Comparison of ENCODE assay signal across 2 cellular contexts in the genomic region with DNA sequence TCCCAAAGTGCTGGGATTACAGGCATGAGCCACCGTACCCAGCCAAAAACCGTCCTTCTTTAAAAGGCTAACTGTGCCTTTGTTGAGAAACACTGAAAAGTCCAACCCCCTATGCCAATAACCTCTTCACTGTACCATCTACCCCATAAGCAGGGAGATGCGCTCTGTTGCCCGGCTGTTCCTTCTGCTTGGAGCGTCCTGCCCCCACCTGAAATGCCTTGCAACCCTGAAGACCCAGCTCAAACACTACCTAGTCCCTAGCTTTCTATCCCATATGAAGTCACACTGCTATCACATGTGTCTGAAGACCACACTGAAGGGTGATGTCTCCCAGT.
A peak's percentile ranks its signal among the peaks of the same experiment; 100 is the strongest.
TF ChIP-seq lines count a peak whose summit lies in the region.

No MANE protein-coding gene starts in this region.

TF ChIP-seq in WTC11, 78 proteins besides CTCF, POLR2A, EP300 and RAD21 (continued from another document and continues in another):
- TF ChIP-seq, protein P1, sequence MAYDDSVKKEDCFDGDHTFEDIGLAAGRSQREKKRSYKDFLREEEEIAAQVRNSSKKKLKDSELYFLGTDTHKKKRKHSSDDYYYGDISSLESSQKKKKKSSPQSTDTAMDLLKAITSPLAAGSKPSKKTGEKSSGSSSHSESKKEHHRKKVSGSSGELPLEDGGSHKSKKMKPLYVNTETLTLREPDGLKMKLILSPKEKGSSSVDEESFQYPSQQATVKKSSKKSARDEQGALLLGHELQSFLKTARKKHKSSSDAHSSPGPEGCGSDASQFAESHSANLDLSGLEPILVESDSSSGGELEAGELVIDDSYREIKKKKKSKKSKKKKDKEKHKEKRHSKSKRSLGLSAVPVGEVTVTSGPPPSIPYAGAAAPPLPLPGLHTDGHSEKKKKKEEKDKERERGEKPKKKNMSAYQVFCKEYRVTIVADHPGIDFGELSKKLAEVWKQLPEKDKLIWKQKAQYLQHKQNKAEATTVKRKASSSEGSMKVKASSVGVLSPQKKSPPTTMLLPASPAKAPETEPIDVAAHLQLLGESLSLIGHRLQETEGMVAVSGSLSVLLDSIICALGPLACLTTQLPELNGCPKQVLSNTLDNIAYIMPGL (CRISPR knock-in tag; IDR thresholded peaks at IDR 0.05), result no peak
- TF ChIP-seq NR3C1 (CRISPR knock-in tag; conservative IDR thresholded peaks at IDR 0.05; ENCODE audit: low read depth) (no peak), TP53 (CRISPR knock-in tag; IDR thresholded peaks at IDR 0.05) (no peak), NR1H2 (CRISPR knock-in tag; IDR thresholded peaks at IDR 0.05) (no peak), ESRRA (CRISPR knock-in tag; IDR thresholded peaks at IDR 0.05; ENCODE audit: borderline replicate concordance) (no peak), NFE2L1 (CRISPR knock-in tag; IDR thresholded peaks at IDR 0.05) (no peak), GRHL2 (CRISPR knock-in tag; IDR thresholded peaks at IDR 0.05; ENCODE audit: insufficient replicate concordance, severe bottlenecking) (no peak)
- TF ChIP-seq, protein P2, sequence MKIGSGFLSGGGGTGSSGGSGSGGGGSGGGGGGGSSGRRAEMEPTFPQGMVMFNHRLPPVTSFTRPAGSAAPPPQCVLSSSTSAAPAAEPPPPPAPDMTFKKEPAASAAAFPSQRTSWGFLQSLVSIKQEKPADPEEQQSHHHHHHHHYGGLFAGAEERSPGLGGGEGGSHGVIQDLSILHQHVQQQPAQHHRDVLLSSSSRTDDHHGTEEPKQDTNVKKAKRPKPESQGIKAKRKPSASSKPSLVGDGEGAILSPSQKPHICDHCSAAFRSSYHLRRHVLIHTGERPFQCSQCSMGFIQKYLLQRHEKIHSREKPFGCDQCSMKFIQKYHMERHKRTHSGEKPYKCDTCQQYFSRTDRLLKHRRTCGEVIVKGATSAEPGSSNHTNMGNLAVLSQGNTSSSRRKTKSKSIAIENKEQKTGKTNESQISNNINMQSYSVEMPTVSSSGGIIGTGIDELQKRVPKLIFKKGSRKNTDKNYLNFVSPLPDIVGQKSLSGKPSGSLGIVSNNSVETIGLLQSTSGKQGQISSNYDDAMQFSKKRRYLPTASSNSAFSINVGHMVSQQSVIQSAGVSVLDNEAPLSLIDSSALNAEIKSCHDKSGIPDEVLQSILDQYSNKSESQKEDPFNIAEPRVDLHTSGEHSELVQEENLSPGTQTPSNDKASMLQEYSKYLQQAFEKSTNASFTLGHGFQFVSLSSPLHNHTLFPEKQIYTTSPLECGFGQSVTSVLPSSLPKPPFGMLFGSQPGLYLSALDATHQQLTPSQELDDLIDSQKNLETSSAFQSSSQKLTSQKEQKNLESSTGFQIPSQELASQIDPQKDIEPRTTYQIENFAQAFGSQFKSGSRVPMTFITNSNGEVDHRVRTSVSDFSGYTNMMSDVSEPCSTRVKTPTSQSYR (CRISPR knock-in tag; IDR thresholded peaks at IDR 0.05), result no peak
- TF ChIP-seq, protein P3, sequence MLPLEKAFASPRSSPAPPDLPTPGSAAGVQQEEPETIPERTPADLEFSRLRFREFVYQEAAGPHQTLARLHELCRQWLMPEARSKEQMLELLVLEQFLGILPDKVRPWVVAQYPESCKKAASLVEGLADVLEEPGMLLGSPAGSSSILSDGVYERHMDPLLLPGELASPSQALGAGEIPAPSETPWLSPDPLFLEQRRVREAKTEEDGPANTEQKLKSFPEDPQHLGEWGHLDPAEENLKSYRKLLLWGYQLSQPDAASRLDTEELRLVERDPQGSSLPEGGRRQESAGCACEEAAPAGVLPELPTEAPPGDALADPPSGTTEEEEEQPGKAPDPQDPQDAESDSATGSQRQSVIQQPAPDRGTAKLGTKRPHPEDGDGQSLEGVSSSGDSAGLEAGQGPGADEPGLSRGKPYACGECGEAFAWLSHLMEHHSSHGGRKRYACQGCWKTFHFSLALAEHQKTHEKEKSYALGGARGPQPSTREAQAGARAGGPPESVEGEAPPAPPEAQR (CRISPR knock-in tag; IDR thresholded peaks at IDR 0.05), result no peak
- TF ChIP-seq, protein P4, sequence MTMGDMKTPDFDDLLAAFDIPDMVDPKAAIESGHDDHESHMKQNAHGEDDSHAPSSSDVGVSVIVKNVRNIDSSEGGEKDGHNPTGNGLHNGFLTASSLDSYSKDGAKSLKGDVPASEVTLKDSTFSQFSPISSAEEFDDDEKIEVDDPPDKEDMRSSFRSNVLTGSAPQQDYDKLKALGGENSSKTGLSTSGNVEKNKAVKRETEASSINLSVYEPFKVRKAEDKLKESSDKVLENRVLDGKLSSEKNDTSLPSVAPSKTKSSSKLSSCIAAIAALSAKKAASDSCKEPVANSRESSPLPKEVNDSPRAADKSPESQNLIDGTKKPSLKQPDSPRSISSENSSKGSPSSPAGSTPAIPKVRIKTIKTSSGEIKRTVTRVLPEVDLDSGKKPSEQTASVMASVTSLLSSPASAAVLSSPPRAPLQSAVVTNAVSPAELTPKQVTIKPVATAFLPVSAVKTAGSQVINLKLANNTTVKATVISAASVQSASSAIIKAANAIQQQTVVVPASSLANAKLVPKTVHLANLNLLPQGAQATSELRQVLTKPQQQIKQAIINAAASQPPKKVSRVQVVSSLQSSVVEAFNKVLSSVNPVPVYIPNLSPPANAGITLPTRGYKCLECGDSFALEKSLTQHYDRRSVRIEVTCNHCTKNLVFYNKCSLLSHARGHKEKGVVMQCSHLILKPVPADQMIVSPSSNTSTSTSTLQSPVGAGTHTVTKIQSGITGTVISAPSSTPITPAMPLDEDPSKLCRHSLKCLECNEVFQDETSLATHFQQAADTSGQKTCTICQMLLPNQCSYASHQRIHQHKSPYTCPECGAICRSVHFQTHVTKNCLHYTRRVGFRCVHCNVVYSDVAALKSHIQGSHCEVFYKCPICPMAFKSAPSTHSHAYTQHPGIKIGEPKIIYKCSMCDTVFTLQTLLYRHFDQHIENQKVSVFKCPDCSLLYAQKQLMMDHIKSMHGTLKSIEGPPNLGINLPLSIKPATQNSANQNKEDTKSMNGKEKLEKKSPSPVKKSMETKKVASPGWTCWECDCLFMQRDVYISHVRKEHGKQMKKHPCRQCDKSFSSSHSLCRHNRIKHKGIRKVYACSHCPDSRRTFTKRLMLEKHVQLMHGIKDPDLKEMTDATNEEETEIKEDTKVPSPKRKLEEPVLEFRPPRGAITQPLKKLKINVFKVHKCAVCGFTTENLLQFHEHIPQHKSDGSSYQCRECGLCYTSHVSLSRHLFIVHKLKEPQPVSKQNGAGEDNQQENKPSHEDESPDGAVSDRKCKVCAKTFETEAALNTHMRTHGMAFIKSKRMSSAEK (CRISPR knock-in tag; IDR thresholded peaks at IDR 0.05; ENCODE audit: borderline replicate concordance), result no peak
- TF ChIP-seq, protein P5, sequence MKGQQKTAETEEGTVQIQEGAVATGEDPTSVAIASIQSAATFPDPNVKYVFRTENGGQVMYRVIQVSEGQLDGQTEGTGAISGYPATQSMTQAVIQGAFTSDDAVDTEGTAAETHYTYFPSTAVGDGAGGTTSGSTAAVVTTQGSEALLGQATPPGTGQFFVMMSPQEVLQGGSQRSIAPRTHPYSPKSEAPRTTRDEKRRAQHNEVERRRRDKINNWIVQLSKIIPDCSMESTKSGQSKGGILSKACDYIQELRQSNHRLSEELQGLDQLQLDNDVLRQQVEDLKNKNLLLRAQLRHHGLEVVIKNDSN (CRISPR knock-in tag; IDR thresholded peaks at IDR 0.05), result no peak

TF ChIP-seq in HepG2, 621 proteins besides CTCF, POLR2A, EP300 and RAD21 (continued from another document):
- TF ChIP-seq, protein P6, sequence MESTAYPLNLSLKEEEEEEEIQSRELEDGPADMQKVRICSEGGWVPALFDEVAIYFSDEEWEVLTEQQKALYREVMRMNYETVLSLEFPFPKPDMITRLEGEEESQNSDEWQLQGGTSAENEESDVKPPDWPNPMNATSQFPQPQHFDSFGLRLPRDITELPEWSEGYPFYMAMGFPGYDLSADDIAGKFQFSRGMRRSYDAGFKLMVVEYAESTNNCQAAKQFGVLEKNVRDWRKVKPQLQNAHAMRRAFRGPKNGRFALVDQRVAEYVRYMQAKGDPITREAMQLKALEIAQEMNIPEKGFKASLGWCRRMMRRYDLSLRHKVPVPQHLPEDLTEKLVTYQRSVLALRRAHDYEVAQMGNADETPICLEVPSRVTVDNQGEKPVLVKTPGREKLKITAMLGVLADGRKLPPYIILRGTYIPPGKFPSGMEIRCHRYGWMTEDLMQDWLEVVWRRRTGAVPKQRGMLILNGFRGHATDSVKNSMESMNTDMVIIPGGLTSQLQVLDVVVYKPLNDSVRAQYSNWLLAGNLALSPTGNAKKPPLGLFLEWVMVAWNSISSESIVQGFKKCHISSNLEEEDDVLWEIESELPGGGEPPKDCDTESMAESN (CRISPR knock-in tag; conservative IDR thresholded peaks at IDR 0.05), result 0 out of 2 replicates have a peak, but pooled peaks have one; percentile 23
- TF ChIP-seq, protein P7, sequence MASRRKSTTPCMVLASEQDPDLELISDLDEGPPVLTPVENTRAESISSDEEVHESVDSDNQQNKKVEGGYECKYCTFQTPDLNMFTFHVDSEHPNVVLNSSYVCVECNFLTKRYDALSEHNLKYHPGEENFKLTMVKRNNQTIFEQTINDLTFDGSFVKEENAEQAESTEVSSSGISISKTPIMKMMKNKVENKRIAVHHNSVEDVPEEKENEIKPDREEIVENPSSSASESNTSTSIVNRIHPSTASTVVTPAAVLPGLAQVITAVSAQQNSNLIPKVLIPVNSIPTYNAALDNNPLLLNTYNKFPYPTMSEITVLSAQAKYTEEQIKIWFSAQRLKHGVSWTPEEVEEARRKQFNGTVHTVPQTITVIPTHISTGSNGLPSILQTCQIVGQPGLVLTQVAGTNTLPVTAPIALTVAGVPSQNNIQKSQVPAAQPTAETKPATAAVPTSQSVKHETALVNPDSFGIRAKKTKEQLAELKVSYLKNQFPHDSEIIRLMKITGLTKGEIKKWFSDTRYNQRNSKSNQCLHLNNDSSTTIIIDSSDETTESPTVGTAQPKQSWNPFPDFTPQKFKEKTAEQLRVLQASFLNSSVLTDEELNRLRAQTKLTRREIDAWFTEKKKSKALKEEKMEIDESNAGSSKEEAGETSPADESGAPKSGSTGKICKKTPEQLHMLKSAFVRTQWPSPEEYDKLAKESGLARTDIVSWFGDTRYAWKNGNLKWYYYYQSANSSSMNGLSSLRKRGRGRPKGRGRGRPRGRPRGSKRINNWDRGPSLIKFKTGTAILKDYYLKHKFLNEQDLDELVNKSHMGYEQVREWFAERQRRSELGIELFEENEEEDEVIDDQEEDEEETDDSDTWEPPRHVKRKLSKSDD (CRISPR knock-in tag; IDR thresholded peaks at IDR 0.05; ENCODE audit: low read depth), result no peak
- TF ChIP-seq, protein P8, sequence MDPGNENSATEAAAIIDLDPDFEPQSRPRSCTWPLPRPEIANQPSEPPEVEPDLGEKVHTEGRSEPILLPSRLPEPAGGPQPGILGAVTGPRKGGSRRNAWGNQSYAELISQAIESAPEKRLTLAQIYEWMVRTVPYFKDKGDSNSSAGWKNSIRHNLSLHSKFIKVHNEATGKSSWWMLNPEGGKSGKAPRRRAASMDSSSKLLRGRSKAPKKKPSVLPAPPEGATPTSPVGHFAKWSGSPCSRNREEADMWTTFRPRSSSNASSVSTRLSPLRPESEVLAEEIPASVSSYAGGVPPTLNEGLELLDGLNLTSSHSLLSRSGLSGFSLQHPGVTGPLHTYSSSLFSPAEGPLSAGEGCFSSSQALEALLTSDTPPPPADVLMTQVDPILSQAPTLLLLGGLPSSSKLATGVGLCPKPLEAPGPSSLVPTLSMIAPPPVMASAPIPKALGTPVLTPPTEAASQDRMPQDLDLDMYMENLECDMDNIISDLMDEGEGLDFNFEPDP (CRISPR knock-in tag; conservative IDR thresholded peaks at IDR 0.05), result 0 out of 2 replicates have a peak, but pooled peaks have one; percentile 91
- TF ChIP-seq, protein P9, sequence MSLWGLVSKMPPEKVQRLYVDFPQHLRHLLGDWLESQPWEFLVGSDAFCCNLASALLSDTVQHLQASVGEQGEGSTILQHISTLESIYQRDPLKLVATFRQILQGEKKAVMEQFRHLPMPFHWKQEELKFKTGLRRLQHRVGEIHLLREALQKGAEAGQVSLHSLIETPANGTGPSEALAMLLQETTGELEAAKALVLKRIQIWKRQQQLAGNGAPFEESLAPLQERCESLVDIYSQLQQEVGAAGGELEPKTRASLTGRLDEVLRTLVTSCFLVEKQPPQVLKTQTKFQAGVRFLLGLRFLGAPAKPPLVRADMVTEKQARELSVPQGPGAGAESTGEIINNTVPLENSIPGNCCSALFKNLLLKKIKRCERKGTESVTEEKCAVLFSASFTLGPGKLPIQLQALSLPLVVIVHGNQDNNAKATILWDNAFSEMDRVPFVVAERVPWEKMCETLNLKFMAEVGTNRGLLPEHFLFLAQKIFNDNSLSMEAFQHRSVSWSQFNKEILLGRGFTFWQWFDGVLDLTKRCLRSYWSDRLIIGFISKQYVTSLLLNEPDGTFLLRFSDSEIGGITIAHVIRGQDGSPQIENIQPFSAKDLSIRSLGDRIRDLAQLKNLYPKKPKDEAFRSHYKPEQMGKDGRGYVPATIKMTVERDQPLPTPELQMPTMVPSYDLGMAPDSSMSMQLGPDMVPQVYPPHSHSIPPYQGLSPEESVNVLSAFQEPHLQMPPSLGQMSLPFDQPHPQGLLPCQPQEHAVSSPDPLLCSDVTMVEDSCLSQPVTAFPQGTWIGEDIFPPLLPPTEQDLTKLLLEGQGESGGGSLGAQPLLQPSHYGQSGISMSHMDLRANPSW (CRISPR knock-in tag; IDR thresholded peaks at IDR 0.05; ENCODE audit: borderline replicate concordance), result no peak
- TF ChIP-seq ZMYM4 (CRISPR knock-in tag; IDR thresholded peaks at IDR 0.05) (0 out of 2 replicates have a peak, but pooled peaks have one; percentile 15), ZNF143 (CRISPR knock-in tag; IDR thresholded peaks at IDR 0.05) (0 out of 2 replicates have a peak, but pooled peaks have one; percentile 29), LCORL (IDR thresholded peaks at IDR 0.05) (no peak), LCORL (CRISPR knock-in tag; IDR thresholded peaks at IDR 0.05) (0 out of 2 replicates have a peak, but pooled peaks have one; percentile 17), HIVEP1 (CRISPR knock-in tag; IDR thresholded peaks at IDR 0.05) (peak; percentile 39; the same call in 1 of the 2 replicates), ZBTB38 (CRISPR knock-in tag; IDR thresholded peaks at IDR 0.05) (0 out of 2 replicates have a peak, but pooled peaks have one; percentile 37)
